ENCODE assay signal across 13 cellular contexts in genomic region chr11:31237819-31238771, GRCh38.
DNase-seq lines count a peak whose midpoint lies in the region; ATAC-seq and TF ChIP-seq lines count a peak whose summit lies in the region.
"Had no signal": no experiment of that assay in that cellular context is flagged by ENCODE, and none has a peak within 500 bp of the region (broad histone marks: within the 10 kb centered on the region; RNA-seq: fewer than 3 reads in every experiment).

No MANE protein-coding gene starts in this region.

- DNase-seq in DMS114 treated with DMSO at 0.1 percent for 48 hours (lab: John Stamatoyannopoulos, UW; ENCODE audit: unreplicated experiment) (peak; percentile 100), WTC11 (ENCODE audit: low spot score) (peak; percentile 17), NCI-H2107 (lab: John Stamatoyannopoulos, UW) (no peak)
- no peak for DNase-seq in stimulated activated naive CD8-positive, alpha-beta T cell treated with anti-CD3 and anti-CD28 coated beads, Interleukin-15, Interleukin-2, amounts not matched to agents 100 U/mL and 50 U/mL, for 24 hours
- DNase-seq: activated CD8-positive, alpha-beta memory T cell treated with anti-CD3 and anti-CD28 coated beads, Interleukin-2, amount 50 U/mL, for 48 hours; aorta; KG1; mucosa of descending colon had no signal

- no peaks in the 10 kb centered on the region for H3K27me3 ChIP-seq in iPS-20b (ENCODE audit: insufficient read depth, low read length)

- ATAC-seq in HG03432 (IDR thresholded peaks at IDR 0.05; ENCODE audit: unreplicated experiment) (peak; percentile 52), WTC11 (peak; percentile 79), HG03108 (IDR thresholded peaks at IDR 0.05; ENCODE audit: unreplicated experiment) (no peak), GM21423 (IDR thresholded peaks at IDR 0.05; ENCODE audit: unreplicated experiment) (no peak)
- no peak for ATAC-seq in stimulated activated naive CD8-positive, alpha-beta T cell treated with anti-CD3 and anti-CD28 coated beads, Interleukin-15, Interleukin-2, amounts not matched to agents 100 U/mL and 50 U/mL, for 24 hours
- ATAC-seq: mucosa of descending colon had no signal

- H3K4me3 ChIP-seq in iPS-20b (ENCODE audit: low read length) = peak overlapping the region; percentile 35; the same call in 1 of the 2 replicates
- H3K4me3 ChIP-seq: mucosa of descending colon had no signal

- H3K4me1 Mint-ChIP-seq in WTC11 = peaks cover 49% of the 10 kb centered on the region

- H3K36me3 ChIP-seq in iPS-20b (ENCODE audit: insufficient read depth, low read depth, low read length) = no peaks in the 10 kb centered on the region

- CTCF ChIA-PET in WTC11 (lab: Charles Lee) = interaction anchor here (0.6 to 4.9 kb wide), 11 partner anchors 11 to 937 kb away, joined by 3 to 46 read pairs (median 4); no protein-coding TSS in a partner anchor

- H3K27me3 Mint-ChIP-seq in WTC11 (ENCODE audit: low read depth) = no peaks in the 10 kb centered on the region

- peaks cover 58% of the 10 kb centered on the region; the same call in 1 of the 2 replicates for H3K4me1 ChIP-seq in iPS-20b (ENCODE audit: insufficient read depth, low read length)

- peak overlapping the region; percentile 75 for H3K27ac Mint-ChIP-seq in WTC11

- peak overlapping the region; percentile 42 for H3K4me3 Mint-ChIP-seq in WTC11

- H3K9me3 ChIP-seq in iPS-20b (ENCODE audit: insufficient read depth, low read depth, low read length) = no peaks in the 10 kb centered on the region
- H3K9me3 ChIP-seq: mucosa of descending colon had no signal

- H3K9me3 Mint-ChIP-seq in WTC11 = no peaks in the 10 kb centered on the region

- no peak for TF ChIP-seq CTCF in WTC11 (IDR thresholded peaks at IDR 0.05)

- POLR2A ChIA-PET in WTC11 (lab: Charles Lee) = interaction anchor here (0.5 kb wide), 1 partner anchor 495 kb away, joined by 4 read pairs; no protein-coding TSS in a partner anchor

- peak overlapping the region; percentile 36 for H3K27ac ChIP-seq in iPS-20b (ENCODE audit: low read length)
- H3K27ac ChIP-seq: C4-2B had no signal

- H3K9ac ChIP-seq in iPS-20b (ENCODE audit: low read depth, low read length) = peak overlapping the region; percentile 37; the same call in 1 of the 2 replicates

- no peaks in the 10 kb centered on the region for H3K36me3 Mint-ChIP-seq in WTC11

TF ChIP-seq in WTC11, 78 proteins besides CTCF, POLR2A, EP300 and RAD21:
- TF ChIP-seq TEAD1 (CRISPR knock-in tag; IDR thresholded peaks at IDR 0.05) (peak; percentile 66; the same call in 1 of the 2 replicates), ZNF219 (CRISPR knock-in tag; IDR thresholded peaks at IDR 0.05; ENCODE audit: borderline replicate concordance) (no peak)

Comparison
In these comparisons a context has a peak if more than half of its experiments do, and no peak if none do; other contexts are left out.
1. DNase-seq: peak in DMS114 treated with DMSO at 0.1 percent for 48 hours (single experiment) and WTC11 (single experiment); none in stimulated activated naive CD8-positive, alpha-beta T cell treated with anti-CD3 and anti-CD28 coated beads, Interleukin-15, Interleukin-2, amounts not matched to agents 100 U/mL and 50 U/mL, for 24 hours (single experiment) and NCI-H2107 (single experiment).
2. ATAC-seq: peak in HG03432 (single experiment) and WTC11 (single experiment); none in HG03108 (single experiment), stimulated activated naive CD8-positive, alpha-beta T cell treated with anti-CD3 and anti-CD28 coated beads, Interleukin-15, Interleukin-2, amounts not matched to agents 100 U/mL and 50 U/mL, for 24 hours (single experiment) and GM21423 (single experiment).